12 cellular contexts compared by ENCODE assay signal in genomic region chr22:36466258-36466657, GRCh38. TPM values are rescaled to one million over a fixed set of nuclear protein-coding genes. Genes with fewer than 3 reads are reported as not detected.
DNase-seq lines count a peak whose midpoint lies in the region; ATAC-seq, FAIRE-seq and TF ChIP-seq lines count a peak whose summit lies in the region.
"Had no signal": no experiment of that assay in that cellular context is flagged by ENCODE, and none has a peak within 500 bp of the region (broad histone marks: within the 10 kb centered on the region; RNA-seq: fewer than 3 reads in every experiment).

No MANE protein-coding gene starts in this region.

- peak overlapping the region; percentile 84 for H3K27ac Mint-ChIP-seq in T-helper 17 cell
- H3K27ac Mint-ChIP-seq in stimulated activated memory B cell treated with anti-CD40 and anti-IgM and Interleukin-4, amounts not matched to agents 10 μg/mL and 1 μg/mL and 100 μg/mL, for 72 hours, result peak overlapping the region; percentile 69

- TF ChIP-seq POLR2A in H54 (IDR thresholded peaks at IDR 0.05; ENCODE audit: low read depth, low read length), result no peak

- no peak overlapping the region for H3K9ac ChIP-seq in DND-41 (ENCODE audit: low read depth, low read length)
- peak overlapping the region; percentile 59 for H3K9ac ChIP-seq in keratinocyte (ENCODE audit: control insufficient read depth, extremely low read depth, insufficient read depth, low read length)
- H3K9ac ChIP-seq: GM23248 had no signal

- no peaks in the 10 kb centered on the region for H3K27me3 Mint-ChIP-seq in T-helper 17 cell
- no peaks in the 10 kb centered on the region for H3K27me3 Mint-ChIP-seq in stimulated activated memory B cell treated with anti-CD40 and anti-IgM and Interleukin-4, amounts not matched to agents 10 μg/mL and 1 μg/mL and 100 μg/mL, for 72 hours

- H4K20me1 ChIP-seq in DND-41 (ENCODE audit: insufficient read depth, low read length) (no peaks in the 10 kb centered on the region), keratinocyte (ENCODE audit: control insufficient read depth, extremely low read depth, insufficient read depth, low read length) (no peaks in the 10 kb centered on the region)

- FAIRE-seq in keratinocyte (lab: Jason Lieb, UNC) (no peak), H54 (lab: Jason Lieb, UNC) (no peak)
- FAIRE-seq: endometrium had no signal

- no peaks in the 10 kb centered on the region for H3K36me3 Mint-ChIP-seq in T-helper 17 cell (ENCODE audit: low read depth)
- peaks cover 28% of the 10 kb centered on the region for H3K36me3 Mint-ChIP-seq in stimulated activated memory B cell treated with anti-CD40 and anti-IgM and Interleukin-4, amounts not matched to agents 10 μg/mL and 1 μg/mL and 100 μg/mL, for 72 hours

- H3K9me3 ChIP-seq in DND-41 (ENCODE audit: insufficient read depth, low read length, severe bottlenecking) (no peaks in the 10 kb centered on the region), T-helper 17 cell (ENCODE audit: control insufficient read depth, low read length, poor library complexity, severe bottlenecking) (no peaks in the 10 kb centered on the region), keratinocyte (ENCODE audit: control insufficient read depth, low read depth, low read length) (no peaks in the 10 kb centered on the region)

- no peak overlapping the region for H3K4me2 ChIP-seq in DND-41 (ENCODE audit: insufficient read depth, low read length)
- no peak overlapping the region for H3K4me2 ChIP-seq in keratinocyte (ENCODE audit: control insufficient read depth, extremely low read depth, insufficient read depth, low read depth, low read length)

- H3K27me3 ChIP-seq in DND-41 (ENCODE audit: insufficient read depth, low read length, poor library complexity) (no peaks in the 10 kb centered on the region), keratinocyte (ENCODE audit: control insufficient read depth, extremely low read depth, insufficient read depth, low read length) (no peaks in the 10 kb centered on the region)

- TF ChIP-seq CTCF in DND-41 (IDR thresholded peaks at IDR 0.05; ENCODE audit: borderline replicate concordance, extremely low read depth, low read length, poor library complexity, severe bottlenecking) (no peak), keratinocyte (optimal IDR thresholded peaks at IDR 0.05 in 1 of 3, IDR thresholded peaks at IDR 0.05 in 1 of 3, conservative IDR thresholded peaks at IDR 0.05 in 1 of 3; ENCODE audit: extremely low read depth in 1 of 3, insufficient read depth in 2 of 3, low read length in 3 of 3) (no peak)

- H3K36me3 ChIP-seq in DND-41 (ENCODE audit: insufficient read depth, low read length), result peaks cover 43% of the 10 kb centered on the region
- H3K36me3 ChIP-seq in keratinocyte (ENCODE audit: control insufficient read depth in 2 of 2, extremely low read depth in 1 of 2, insufficient read depth in 2 of 2, low read length in 2 of 2), result peaks cover 0 to 3% of the 10 kb centered on the region in 2 experiments

- H3K4me3 Mint-ChIP-seq in T-helper 17 cell, result no peak overlapping the region
- no peak overlapping the region for H3K4me3 Mint-ChIP-seq in stimulated activated memory B cell treated with anti-CD40 and anti-IgM and Interleukin-4, amounts not matched to agents 10 μg/mL and 1 μg/mL and 100 μg/mL, for 72 hours

- peak overlapping the region; percentile 23; the same call in 1 of the 2 replicates for H3K27ac ChIP-seq in DND-41 (ENCODE audit: low read length)
- H3K27ac ChIP-seq in keratinocyte (ENCODE audit: control insufficient read depth, insufficient read depth, low read length), result no peak overlapping the region
- H3K27ac ChIP-seq: WERI-Rb-1 had no signal

- H2AFZ ChIP-seq in DND-41 (ENCODE audit: low read depth, low read length), result no peak overlapping the region
- H2AFZ ChIP-seq in keratinocyte (ENCODE audit: control insufficient read depth, low read length), result no peak overlapping the region
- H2AFZ ChIP-seq: GM23248 had no signal

- H3K4me3 ChIP-seq in DND-41 (ENCODE audit: low read depth in 1 of 2, low read length in 2 of 2), result no peak overlapping the region
- no peak overlapping the region for H3K4me3 ChIP-seq in keratinocyte (ENCODE audit: control insufficient read depth in 2 of 3, extremely low read depth in 1 of 3, insufficient read depth in 2 of 3, low read depth in 1 of 3, low read length in 3 of 3)
- H3K4me3 ChIP-seq: GM23248 had no signal

- H3K9me3 Mint-ChIP-seq in stimulated activated memory B cell treated with anti-CD40 and anti-IgM and Interleukin-4, amounts not matched to agents 10 μg/mL and 1 μg/mL and 100 μg/mL, for 72 hours, result no peaks in the 10 kb centered on the region

- dilution Hi-C loops in keratinocyte (cut with MboI; ENCODE audit: extremely low pct_ligation_motif_present, low sequenced_read_pairs), result no loop called here

- peaks cover 13% of the 10 kb centered on the region for H3K4me1 Mint-ChIP-seq in T-helper 17 cell
- H3K4me1 Mint-ChIP-seq in stimulated activated memory B cell treated with anti-CD40 and anti-IgM and Interleukin-4, amounts not matched to agents 10 μg/mL and 1 μg/mL and 100 μg/mL, for 72 hours, result peaks cover 16% of the 10 kb centered on the region

- H3K4me1 ChIP-seq in DND-41 (ENCODE audit: insufficient read depth, low read length) (peaks cover 17% of the 10 kb centered on the region), keratinocyte (ENCODE audit: control insufficient read depth, extremely low read depth, insufficient read depth, low read length) (peaks cover 75% of the 10 kb centered on the region)

- peaks cover 4% of the 10 kb centered on the region for H3K9me1 ChIP-seq in keratinocyte (ENCODE audit: control insufficient read depth, extremely low read depth, insufficient read depth, low read length)

- no peak for DNase-seq in DND-41
- no peak for DNase-seq in T-helper 17 cell
- DNase-seq in keratinocyte (ENCODE audit: low read depth, low spot score), result no peak
- DNase-seq in H54 (ENCODE audit: insufficient read length, low spot score), result no peak
- no peak for DNase-seq in NCI-H2029 treated with DMSO at 0.1 percent for 48 hours (lab: John Stamatoyannopoulos, UW)
- no peak for DNase-seq in amniotic stem cell (lab: John Stamatoyannopoulos, UW)
- DNase-seq: GM23248, NCI-H1092 treated with DMSO at 0.1 percent for 48 hours, WERI-Rb-1 had no signal

- H3K79me2 ChIP-seq in DND-41 (ENCODE audit: insufficient read depth, low read length) (no peaks in the 10 kb centered on the region), keratinocyte (ENCODE audit: control insufficient read depth, insufficient read depth, low read length) (peaks cover 18% of the 10 kb centered on the region)

- no peak for ATAC-seq in DND-41 (ENCODE audit: insufficient read depth, low read depth)
- no peak for ATAC-seq in T-helper 17 cell
- ATAC-seq in stimulated activated memory B cell treated with anti-CD40 and anti-IgM and Interleukin-4, amounts not matched to agents 10 μg/mL and 1 μg/mL and 100 μg/mL, for 72 hours, result no peak
- ATAC-seq in GM21576 (IDR thresholded peaks at IDR 0.05; ENCODE audit: unreplicated experiment), result no peak

RNA-seq across cellular contexts. Expression of gene TXN2, which starts 15.2 kb away (rescaled TPM):
- 10 to 100 TPM; 27.0 to 32.3 TPM for total RNA-seq in T-helper 17 cell
- 92.5 to 99.2 TPM (median 95.9 TPM) in 3 replicates for polyA plus RNA-seq in keratinocyte
- 28.6 TPM for polyA plus RNA-seq in keratinocyte (2011; ENCODE audit: low read depth)
- polyA plus RNA-seq in keratinocyte (2011; cell fraction: cytosol; rRNA removed), result 93.8 and 123 TPM in 2 replicates
- 58.4 and 68.3 TPM in 2 replicates for polyA plus RNA-seq in keratinocyte (2011; cell fraction: nucleus; rRNA removed)
- polyA plus RNA-seq in keratinocyte (2012; ENCODE audit: low replicate concordance), result 40.9 and 62.6 TPM in 2 replicates
- 62.9 to 78.3 TPM (median 72.1 TPM) in 3 replicates for polyA minus RNA-seq in keratinocyte
- 57.2 TPM for polyA minus RNA-seq in keratinocyte (2011; cell fraction: cytosol; rRNA and poly(A)+ RNA removed)
- 16.5 and 17.5 TPM in 2 replicates for polyA minus RNA-seq in keratinocyte (2011; cell fraction: nucleus; rRNA and poly(A)+ RNA removed)

RNA-seq across cellular contexts. Expression of gene FOXRED2, which starts 40.6 kb away (rescaled TPM):
- total RNA-seq in T-helper 17 cell, result 1 to 10 TPM; 1.0 to 1.3 TPM
- 0.54 to 1.9 TPM (median 0.71 TPM) in 3 replicates for polyA plus RNA-seq in keratinocyte
- polyA plus RNA-seq in keratinocyte (2011; ENCODE audit: low read depth), result 0.56 TPM
- polyA plus RNA-seq in keratinocyte (2011; cell fraction: cytosol; rRNA removed), result 0.79 and 1.1 TPM in 2 replicates
- 2.0 and 2.3 TPM in 2 replicates for polyA plus RNA-seq in keratinocyte (2011; cell fraction: nucleus; rRNA removed)
- 1.4 and 2.1 TPM in 2 replicates for polyA plus RNA-seq in keratinocyte (2012; ENCODE audit: low replicate concordance)
- polyA minus RNA-seq in keratinocyte, result 1.3 to 5.1 TPM (median 1.8 TPM) in 3 replicates
- not detected for polyA minus RNA-seq in keratinocyte (2011; cell fraction: cytosol; rRNA and poly(A)+ RNA removed)
- 1.6 and 2.2 TPM in 2 replicates for polyA minus RNA-seq in keratinocyte (2011; cell fraction: nucleus; rRNA and poly(A)+ RNA removed)
